Comparison of ENCODE assay signal across 1 cellular context in genomic region chr1:24909388-24909898, GRCh38.
A peak's percentile ranks its signal among the peaks of the same experiment; 100 is the strongest.
TF ChIP-seq lines count a peak whose summit lies in the region.

No MANE protein-coding gene starts in this region.

TF ChIP-seq in HepG2, 621 proteins besides CTCF, POLR2A, EP300 and RAD21 (continued from another document and continues in another):
- TF ChIP-seq GATAD1 (CRISPR knock-in tag; IDR thresholded peaks at IDR 0.05) (peak; percentile 47; the same call in 1 of the 2 replicates), ZMYM3 (CRISPR knock-in tag; IDR thresholded peaks at IDR 0.05) (peak; percentile 92), AHR (CRISPR knock-in tag; IDR thresholded peaks at IDR 0.05) (no peak), KDM5A (IDR thresholded peaks at IDR 0.05; ENCODE audit: borderline replicate concordance, low read length) (no peak), YEATS4 (CRISPR knock-in tag; IDR thresholded peaks at IDR 0.05; ENCODE audit: borderline replicate concordance) (0 out of 2 replicates have a peak, but pooled peaks have one; percentile 22), MLLT10 (CRISPR knock-in tag; IDR thresholded peaks at IDR 0.05) (no peak), ZNF562 (CRISPR knock-in tag; IDR thresholded peaks at IDR 0.05; ENCODE audit: borderline replicate concordance) (no peak), ZNF776 (CRISPR knock-in tag; IDR thresholded peaks at IDR 0.05) (no peak), ARID5B (CRISPR knock-in tag; IDR thresholded peaks at IDR 0.05) (no peak; the same call in 1 of the 2 replicates), ADNP (CRISPR knock-in tag; IDR thresholded peaks at IDR 0.05) (peak; percentile 27; the same call in 1 of the 2 replicates), GFI1 (CRISPR knock-in tag; IDR thresholded peaks at IDR 0.05; ENCODE audit: borderline replicate concordance) (no peak), ZBTB43 (CRISPR knock-in tag; conservative IDR thresholded peaks at IDR 0.05) (no peak), E2F2 (CRISPR knock-in tag; IDR thresholded peaks at IDR 0.05; ENCODE audit: borderline replicate concordance) (no peak), PCBP1 (IDR thresholded peaks at IDR 0.05; ENCODE audit: borderline replicate concordance, low read depth, low read length) (no peak), NFKB2 (CRISPR knock-in tag; IDR thresholded peaks at IDR 0.05; ENCODE audit: borderline replicate concordance) (peak; percentile 39; the same call in 1 of the 2 replicates), ZNF879 (CRISPR knock-in tag; IDR thresholded peaks at IDR 0.05) (no peak), GTF2F1 (IDR thresholded peaks at IDR 0.05; ENCODE audit: low read length) (no peak), CENPBD1 (CRISPR knock-in tag; IDR thresholded peaks at IDR 0.05; ENCODE audit: borderline replicate concordance, low read depth) (no peak), PCBP2 (optimal IDR thresholded peaks at IDR 0.05; ENCODE audit: low read depth, low read length, poor library complexity, severe bottlenecking) (no peak), E2F1 (CRISPR knock-in tag; IDR thresholded peaks at IDR 0.05) (no peak), FOXP1 (IDR thresholded peaks at IDR 0.05) (no peak), FOXP1 (CRISPR knock-in tag; IDR thresholded peaks at IDR 0.05) (no peak), ONECUT2 (CRISPR knock-in tag; IDR thresholded peaks at IDR 0.05) (no peak), ZBTB7A (CRISPR knock-in tag; IDR thresholded peaks at IDR 0.05) (no peak), FUBP1 (CRISPR knock-in tag; IDR thresholded peaks at IDR 0.05; ENCODE audit: borderline replicate concordance) (no peak), ZBTB39 (CRISPR knock-in tag; IDR thresholded peaks at IDR 0.05) (no peak), NCOA1 (CRISPR knock-in tag; IDR thresholded peaks at IDR 0.05) (no peak), SRF (IDR thresholded peaks at IDR 0.05; ENCODE audit: low read depth, low read length) (no peak), ZFP36L2 (CRISPR knock-in tag; IDR thresholded peaks at IDR 0.05) (no peak), ZMAT3 (CRISPR knock-in tag; conservative IDR thresholded peaks at IDR 0.05) (no peak), SALL1 (CRISPR knock-in tag; IDR thresholded peaks at IDR 0.05) (peak; percentile 49), ZNF232 (CRISPR knock-in tag; IDR thresholded peaks at IDR 0.05; ENCODE audit: borderline replicate concordance) (no peak), ZNF33B (CRISPR knock-in tag; IDR thresholded peaks at IDR 0.05) (no peak), HOXD1 (CRISPR knock-in tag; IDR thresholded peaks at IDR 0.05) (no peak), ZNF850 (CRISPR knock-in tag; conservative IDR thresholded peaks at IDR 0.05) (no peak), ZNF224 (CRISPR knock-in tag; IDR thresholded peaks at IDR 0.05) (no peak), PHF20 (CRISPR knock-in tag; IDR thresholded peaks at IDR 0.05) (no peak), ZSCAN20 (CRISPR knock-in tag; IDR thresholded peaks at IDR 0.05; ENCODE audit: borderline replicate concordance) (no peak), KLF13 (CRISPR knock-in tag; IDR thresholded peaks at IDR 0.05) (no peak), ZNF3 (CRISPR knock-in tag; IDR thresholded peaks at IDR 0.05) (no peak), AKAP8 (CRISPR knock-in tag; IDR thresholded peaks at IDR 0.05) (no peak), HNF4A (CRISPR knock-in tag; IDR thresholded peaks at IDR 0.05) (peak; percentile 54), ZNF616 (CRISPR knock-in tag; IDR thresholded peaks at IDR 0.05; ENCODE audit: low read depth) (no peak), PLSCR1 (CRISPR knock-in tag; IDR thresholded peaks at IDR 0.05; ENCODE audit: borderline replicate concordance) (no peak), ZNF235 (CRISPR knock-in tag; IDR thresholded peaks at IDR 0.05; ENCODE audit: borderline replicate concordance) (no peak), ELF3 (CRISPR knock-in tag; IDR thresholded peaks at IDR 0.05) (0 out of 2 replicates have a peak, but pooled peaks have one; percentile 29), CAMTA2 (CRISPR knock-in tag; IDR thresholded peaks at IDR 0.05; ENCODE audit: borderline replicate concordance) (no peak), ZHX2 (IDR thresholded peaks at IDR 0.05; ENCODE audit: low read depth) (no peak), ZHX2 (CRISPR knock-in tag; IDR thresholded peaks at IDR 0.05; ENCODE audit: borderline replicate concordance) (no peak), ZC3H13 (CRISPR knock-in tag; IDR thresholded peaks at IDR 0.05) (no peak)
